Comparison of ENCODE assay signal across 15 cellular contexts in the genomic region with DNA sequence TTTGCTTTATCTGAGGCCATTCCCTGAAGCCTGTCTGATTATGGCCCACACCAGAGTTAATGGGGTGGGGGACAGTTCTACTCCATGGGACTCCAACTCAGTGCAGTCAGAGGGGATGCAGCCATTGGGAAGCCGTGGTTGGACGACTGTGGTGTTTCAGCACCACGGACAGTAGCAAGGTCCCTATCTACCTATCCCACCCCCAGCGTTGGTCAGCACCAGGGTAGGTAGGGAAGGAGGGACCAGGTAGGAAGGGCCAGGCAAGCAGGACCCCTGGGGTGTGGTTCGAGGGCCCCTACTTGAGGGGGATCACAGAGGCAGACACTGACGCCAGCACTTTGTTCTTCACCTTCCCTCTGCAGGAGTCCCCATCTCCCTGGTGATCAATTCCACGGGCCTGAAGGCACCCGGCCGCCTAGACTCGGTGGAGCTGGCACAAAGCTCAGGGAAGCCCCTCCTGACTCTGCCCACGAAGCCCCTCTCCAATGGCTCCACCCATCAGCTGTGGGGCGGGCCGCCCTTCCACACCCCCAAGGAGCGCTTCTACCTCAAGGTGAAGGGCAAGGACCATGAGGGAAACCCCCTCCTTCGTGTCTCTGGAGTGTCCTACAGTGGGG. TPM values are rescaled to one million over a fixed set of nuclear protein-coding genes. Genes with fewer than 3 reads are reported as not detected.
DNase-seq lines count a peak whose midpoint lies in the region; ATAC-seq and TF ChIP-seq lines count a peak whose summit lies in the region.
"Had no signal": no experiment of that assay in that cellular context is flagged by ENCODE, and none has a peak within 500 bp of the region (broad histone marks: within the 10 kb centered on the region; RNA-seq: fewer than 3 reads in every experiment).

No MANE protein-coding gene starts in this region.

- H3K79me2 ChIP-seq in Karpas-422 (ENCODE audit: low read length) (no peaks in the 10 kb centered on the region), neural progenitor cell (ENCODE audit: low read depth) (no peaks in the 10 kb centered on the region)

- no peaks in the 10 kb centered on the region for H3K4me1 Mint-ChIP-seq in activated CD4-positive, alpha-beta T cell treated with anti-CD3 and anti-CD28 coated beads for 36 hours
- no peaks in the 10 kb centered on the region for H3K4me1 Mint-ChIP-seq in neural progenitor cell
- H3K4me1 Mint-ChIP-seq in naive thymus-derived CD4-positive, alpha-beta T cell, result peaks cover 0 to 7% (median 0%) of the 10 kb centered on the region in 7 donors
- H3K4me1 Mint-ChIP-seq in stimulated activated effector memory CD8-positive, alpha-beta T cell treated with anti-CD3 and anti-CD28 coated beads, Interleukin-12 subunit alpha, Interleukin-12 subunit beta, amount 100 ng/mL, for 72 hours, result no peaks in the 10 kb centered on the region

- no peak overlapping the region for H3K4me3 Mint-ChIP-seq in activated CD4-positive, alpha-beta T cell treated with anti-CD3 and anti-CD28 coated beads for 36 hours
- H3K4me3 Mint-ChIP-seq in neural progenitor cell, result no peak overlapping the region
- H3K4me3 Mint-ChIP-seq in naive thymus-derived CD4-positive, alpha-beta T cell, result no peak overlapping the region
- H3K4me3 Mint-ChIP-seq in stimulated activated effector memory CD8-positive, alpha-beta T cell treated with anti-CD3 and anti-CD28 coated beads, Interleukin-12 subunit alpha, Interleukin-12 subunit beta, amount 100 ng/mL, for 72 hours, result no peak overlapping the region

- H3K4me2 ChIP-seq in Karpas-422 (ENCODE audit: low read depth, low read length, poor library complexity, severe bottlenecking) (no peak overlapping the region), neural progenitor cell (no peak overlapping the region)

- H3K4me3 ChIP-seq in Karpas-422 (ENCODE audit: low read length) (no peak overlapping the region), neural progenitor cell (no peak overlapping the region)
- H3K4me3 ChIP-seq in naive thymus-derived CD4-positive, alpha-beta T cell (ENCODE audit: low read length), result no peak overlapping the region
- H3K4me3 ChIP-seq: upper lobe of right lung had no signal

- no peaks in the 10 kb centered on the region for H3K9me2 ChIP-seq in Karpas-422 (replicated peaks; ENCODE audit: insufficient read depth, low read length)

- H3K9ac ChIP-seq in Karpas-422 (ENCODE audit: low read length) (no peak overlapping the region), neural progenitor cell (no peak overlapping the region)

- no peaks in the 10 kb centered on the region for H3F3A ChIP-seq in neural progenitor cell (ENCODE audit: low read depth)

- CTCF ChIA-PET in activated CD4-positive, alpha-beta T cell treated with anti-CD3 and anti-CD28 coated beads for 36 hours (lab: Charles Lee), result interaction anchor here (1.2 kb wide), 1 partner anchor 12 kb away, joined by 3 read pairs; no protein-coding TSS in a partner anchor
- CTCF ChIA-PET in naive thymus-derived CD4-positive, alpha-beta T cell (lab: Charles Lee), result no interaction called here

- ATAC-seq in activated CD4-positive, alpha-beta T cell treated with anti-CD3 and anti-CD28 coated beads for 36 hours, result no peak
- ATAC-seq in naive thymus-derived CD4-positive, alpha-beta T cell, result no peak
- ATAC-seq in stimulated activated effector memory CD8-positive, alpha-beta T cell treated with anti-CD3 and anti-CD28 coated beads, Interleukin-12 subunit alpha, Interleukin-12 subunit beta, amount 100 ng/mL, for 72 hours, result no peak
- ATAC-seq: upper lobe of right lung had no signal

- H3K27me3 ChIP-seq in Karpas-422 (ENCODE audit: low read length) (no peaks in the 10 kb centered on the region), neural progenitor cell (no peaks in the 10 kb centered on the region)
- no peaks in the 10 kb centered on the region for H3K27me3 ChIP-seq in naive thymus-derived CD4-positive, alpha-beta T cell (ENCODE audit: control insufficient read depth in 2 of 2, insufficient read depth in 2 of 2, low read length in 2 of 2)
- H3K27me3 ChIP-seq: upper lobe of right lung had no signal

- intact Hi-C loops in activated CD4-positive, alpha-beta T cell treated with anti-CD3 and anti-CD28 coated beads for 36 hours (cut with DNase I, micrococcal nuclease), result no loop called here
- intact Hi-C loops in naive thymus-derived CD4-positive, alpha-beta T cell (cut with micrococcal nuclease), result no loop called here

- POLR2A ChIA-PET in activated CD4-positive, alpha-beta T cell treated with anti-CD3 and anti-CD28 coated beads for 36 hours (lab: Charles Lee), result no interaction called here
- POLR2A ChIA-PET in naive thymus-derived CD4-positive, alpha-beta T cell (lab: Charles Lee), result no interaction called here

- H3K9me3 ChIP-seq in Karpas-422 (ENCODE audit: low read length) (no peaks in the 10 kb centered on the region), neural progenitor cell (ENCODE audit: low read depth) (no peaks in the 10 kb centered on the region)
- no peaks in the 10 kb centered on the region for H3K9me3 ChIP-seq in naive thymus-derived CD4-positive, alpha-beta T cell (ENCODE audit: control insufficient read depth in 2 of 3, low read length in 3 of 3)
- H3K9me3 ChIP-seq: upper lobe of right lung had no signal

- DNase-seq in activated CD4-positive, alpha-beta T cell treated with anti-CD3 and anti-CD28 coated beads for 36 hours, result peak; percentile 14
- DNase-seq in activated CD4-positive, alpha-beta T cell treated with anti-CD3 and anti-CD28 coated beads for 48 hours, result no peak
- DNase-seq in Karpas-422 (peak; percentile 49), dermis blood vessel endothelial cell (peak; percentile 40), neural progenitor cell (ENCODE audit: low spot score) (peak; percentile 79)
- DNase-seq in naive thymus-derived CD4-positive, alpha-beta T cell, result no peak
- DNase-seq in stimulated activated naive CD4-positive, alpha-beta T cell treated with Interleukin-2 at 50 U/mL for 16 hours (lab: John Stamatoyannopoulos, UW), result no peak
- no peak for DNase-seq in stimulated activated effector memory CD8-positive, alpha-beta T cell treated with anti-CD3 and anti-CD28 coated beads, Interleukin-12 subunit alpha, Interleukin-12 subunit beta, amount 100 ng/mL, for 72 hours (ENCODE audit: low spot score in 2 of 2)
- DNase-seq: activated CD4-positive, alpha-beta T cell treated with anti-CD3 and anti-CD28 coated beads, Interleukin-2, amount 50 U/mL, for 4 hours; activated gamma-delta T cell; central memory CD4-positive, alpha-beta T cell; NCI-H1092 treated with DMSO at 0.1 percent for 48 hours; NCI-H526 treated with DMSO at 0.1 percent for 48 hours; stimulated activated CD4-positive, alpha-beta T cell treated with anti-CD3 and anti-CD28 coated beads, Interleukin-12 subunit alpha, Interleukin-12 subunit beta, amount 100 ng/mL, for 4 hours; upper lobe of right lung had no signal

- H4K20me1 ChIP-seq in Karpas-422 (ENCODE audit: insufficient read depth, low read depth, low read length) (no peaks in the 10 kb centered on the region), neural progenitor cell (ENCODE audit: low read depth) (no peaks in the 10 kb centered on the region)

- H3K36me3 Mint-ChIP-seq in activated CD4-positive, alpha-beta T cell treated with anti-CD3 and anti-CD28 coated beads for 36 hours (ENCODE audit: low read depth), result no peaks in the 10 kb centered on the region
- no peaks in the 10 kb centered on the region for H3K36me3 Mint-ChIP-seq in neural progenitor cell
- no peaks in the 10 kb centered on the region for H3K36me3 Mint-ChIP-seq in naive thymus-derived CD4-positive, alpha-beta T cell
- no peaks in the 10 kb centered on the region for H3K36me3 Mint-ChIP-seq in stimulated activated effector memory CD8-positive, alpha-beta T cell treated with anti-CD3 and anti-CD28 coated beads, Interleukin-12 subunit alpha, Interleukin-12 subunit beta, amount 100 ng/mL, for 72 hours

- H3K27ac Mint-ChIP-seq in activated CD4-positive, alpha-beta T cell treated with anti-CD3 and anti-CD28 coated beads for 36 hours, result no peak overlapping the region
- no peak overlapping the region for H3K27ac Mint-ChIP-seq in neural progenitor cell
- H3K27ac Mint-ChIP-seq in naive thymus-derived CD4-positive, alpha-beta T cell, result no peak overlapping the region
- no peak overlapping the region for H3K27ac Mint-ChIP-seq in stimulated activated effector memory CD8-positive, alpha-beta T cell treated with anti-CD3 and anti-CD28 coated beads, Interleukin-12 subunit alpha, Interleukin-12 subunit beta, amount 100 ng/mL, for 72 hours

- H3K9me3 Mint-ChIP-seq in activated CD4-positive, alpha-beta T cell treated with anti-CD3 and anti-CD28 coated beads for 36 hours (ENCODE audit: low read depth), result no peaks in the 10 kb centered on the region
- no peaks in the 10 kb centered on the region for H3K9me3 Mint-ChIP-seq in neural progenitor cell
- H3K9me3 Mint-ChIP-seq in naive thymus-derived CD4-positive, alpha-beta T cell, result peaks cover 0 to 11% (median 0%) of the 10 kb centered on the region in 11 donors
- H3K9me3 Mint-ChIP-seq in stimulated activated effector memory CD8-positive, alpha-beta T cell treated with anti-CD3 and anti-CD28 coated beads, Interleukin-12 subunit alpha, Interleukin-12 subunit beta, amount 100 ng/mL, for 72 hours, result peaks cover 4% of the 10 kb centered on the region

- no peaks in the 10 kb centered on the region for H3K36me3 ChIP-seq in Karpas-422 (ENCODE audit: insufficient read depth, low read length)
- no peaks in the 10 kb centered on the region for H3K36me3 ChIP-seq in neural progenitor cell
- H3K36me3 ChIP-seq in naive thymus-derived CD4-positive, alpha-beta T cell (ENCODE audit: control insufficient read depth in 2 of 3, insufficient read depth in 3 of 3, low read length in 3 of 3), result no peaks in the 10 kb centered on the region
- H3K36me3 ChIP-seq: upper lobe of right lung had no signal

- H3K27ac ChIP-seq in Karpas-422 (ENCODE audit: low read length), result no peak overlapping the region
- H3K27ac ChIP-seq in neural progenitor cell, result no peak overlapping the region
- no peak overlapping the region for H3K27ac ChIP-seq in naive thymus-derived CD4-positive, alpha-beta T cell (ENCODE audit: low read depth, low read length)
- H3K27ac ChIP-seq: upper lobe of right lung had no signal

- TF ChIP-seq CTCF in neural progenitor cell (IDR thresholded peaks at IDR 0.05), result no peak

- H2AFZ ChIP-seq in Karpas-422 (ENCODE audit: low read length), result no peak overlapping the region
- H2AFZ ChIP-seq in neural progenitor cell (replicated peaks), result no peak overlapping the region

- H3K27me3 Mint-ChIP-seq in activated CD4-positive, alpha-beta T cell treated with anti-CD3 and anti-CD28 coated beads for 36 hours, result peaks cover 5% of the 10 kb centered on the region
- peaks cover 25% of the 10 kb centered on the region for H3K27me3 Mint-ChIP-seq in neural progenitor cell (ENCODE audit: insufficient read depth, low read depth)
- H3K27me3 Mint-ChIP-seq in naive thymus-derived CD4-positive, alpha-beta T cell, result peaks cover 0 to 50% (median 19%) of the 10 kb centered on the region in 5 donors

- H3K4me1 ChIP-seq in Karpas-422 (ENCODE audit: low read length) (no peaks in the 10 kb centered on the region), neural progenitor cell (no peaks in the 10 kb centered on the region)
- no peaks in the 10 kb centered on the region for H3K4me1 ChIP-seq in naive thymus-derived CD4-positive, alpha-beta T cell (ENCODE audit: control insufficient read depth in 2 of 2, insufficient read depth in 2 of 2, low read length in 2 of 2)
- H3K4me1 ChIP-seq: upper lobe of right lung had no signal

RNA-seq across cellular contexts. Expression of a gene that starts 33.2 kb away (rescaled TPM):
- under 1 TPM; 0.05 TPM for total RNA-seq in activated CD4-positive, alpha-beta T cell treated with anti-CD3 and anti-CD28 coated beads for 36 hours
- total RNA-seq in Karpas-422 (2014; rRNA removed; shearing (Covaris generic); ENCODE audit: low replicate concordance), result not detected in 2 replicates
- under 0.01 and 1.0 TPM in 2 replicates for total RNA-seq in dermis blood vessel endothelial cell
- 0.15 and 0.40 TPM in 2 replicates for total RNA-seq in neural progenitor cell (ENCODE audit: low replicate concordance)
- total RNA-seq in naive thymus-derived CD4-positive, alpha-beta T cell, result not detected
- not detected for polyA plus RNA-seq in naive thymus-derived CD4-positive, alpha-beta T cell

Comparison
In these comparisons a context has a peak if more than half of its experiments do, and no peak if none do; other contexts are left out.
1. DNase-seq: peak in activated CD4-positive, alpha-beta T cell treated with anti-CD3 and anti-CD28 coated beads for 36 hours (single experiment), Karpas-422 (single experiment), dermis blood vessel endothelial cell (single experiment) and neural progenitor cell (single experiment); none in activated CD4-positive, alpha-beta T cell treated with anti-CD3 and anti-CD28 coated beads for 48 hours (single experiment), naive thymus-derived CD4-positive, alpha-beta T cell (0 of 9), stimulated activated naive CD4-positive, alpha-beta T cell treated with Interleukin-2 at 50 U/mL for 16 hours (single experiment) and stimulated activated effector memory CD8-positive, alpha-beta T cell treated with anti-CD3 and anti-CD28 coated beads, Interleukin-12 subunit alpha, Interleukin-12 subunit beta, amount 100 ng/mL, for 72 hours (0 of 2).